ENCODE assay signal across 8 cellular contexts in the genomic region with DNA sequence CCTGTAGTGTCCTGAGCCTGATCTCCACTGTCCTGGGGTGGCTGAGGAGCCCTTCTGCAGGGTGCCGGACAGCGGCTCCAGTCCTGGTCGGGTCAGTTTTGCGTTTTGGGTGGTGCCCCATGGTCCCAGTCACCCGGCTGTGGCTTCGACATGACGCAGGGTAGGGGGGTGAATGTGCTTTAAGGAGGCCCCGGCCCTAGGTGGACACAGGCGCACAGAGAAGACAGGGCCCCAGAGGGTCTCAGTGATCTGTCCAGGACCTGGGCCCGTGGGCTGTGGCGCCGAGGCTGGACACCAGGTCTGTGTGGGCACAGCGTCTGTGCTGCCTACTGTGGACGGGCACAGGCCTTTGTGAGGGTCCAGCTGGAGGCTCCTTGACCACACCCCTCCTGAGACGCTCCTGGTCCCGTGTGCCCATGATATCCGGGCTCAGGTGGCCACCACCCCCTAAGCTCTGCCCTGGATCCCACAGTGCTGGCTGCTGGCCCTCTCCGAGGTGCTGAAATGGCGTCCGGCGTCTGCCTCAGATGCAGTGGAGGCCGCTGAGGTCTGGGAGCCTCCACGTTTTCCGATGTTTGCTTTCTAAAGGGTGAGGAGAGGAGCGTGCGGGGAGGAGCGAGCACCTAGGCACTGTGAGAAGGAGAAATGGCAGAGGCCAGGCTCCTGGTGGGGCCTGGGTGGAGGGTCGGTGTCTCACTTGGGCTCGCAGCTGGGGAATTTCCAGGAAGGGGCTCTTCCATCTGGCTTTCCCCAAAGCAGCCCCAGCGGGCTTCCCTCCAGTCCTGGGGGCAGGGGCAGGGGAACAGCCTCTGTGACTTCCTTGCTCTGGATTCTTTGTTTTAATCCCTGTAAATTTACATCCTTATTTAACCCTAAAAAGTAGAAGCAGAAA. TPM values are rescaled to one million over a fixed set of nuclear protein-coding genes. Genes with fewer than 3 reads are reported as not detected.
DNase-seq lines count a peak whose midpoint lies in the region; ATAC-seq and TF ChIP-seq lines count a peak whose summit lies in the region.

No MANE protein-coding gene starts in this region.

- no peak overlapping the region for H3K4me3 ChIP-seq in AG10803 (ENCODE audit: low read length)

- no peak overlapping the region for H3K4me3 Mint-ChIP-seq in activated naive CD8-positive, alpha-beta T cell treated with anti-CD3 and anti-CD28 coated beads for 36 hours

- peaks cover 15% of the 10 kb centered on the region for H3K4me1 Mint-ChIP-seq in activated naive CD8-positive, alpha-beta T cell treated with anti-CD3 and anti-CD28 coated beads for 36 hours

- TF ChIP-seq CTCF in AG10803 (conservative IDR thresholded peaks at IDR 0.05; ENCODE audit: low read length): no peak

- intact Hi-C loops in left colon (cut with DNase I, micrococcal nuclease): no loop called here

- H3K27ac Mint-ChIP-seq in activated naive CD8-positive, alpha-beta T cell treated with anti-CD3 and anti-CD28 coated beads for 36 hours: no peak overlapping the region

- H3K27me3 Mint-ChIP-seq in activated naive CD8-positive, alpha-beta T cell treated with anti-CD3 and anti-CD28 coated beads for 36 hours: peaks cover 9% of the 10 kb centered on the region

- DNase-seq in AG10803 (ENCODE audit: low read depth) (peak; percentile 16), Kasumi-1 (lab: John Stamatoyannopoulos, UW) (peak; percentile 9 to 47), left colon (peak in 1 of 2 donors; percentile 47), NCI-H1092 treated with DMSO at 0.1 percent for 48 hours (lab: John Stamatoyannopoulos, UW) (no peak)
- DNase-seq in activated naive CD8-positive, alpha-beta T cell treated with anti-CD3 and anti-CD28 coated beads for 36 hours: peak; percentile 42
- no peak for DNase-seq in effector CD8-positive, alpha-beta T cell (lab: John Stamatoyannopoulos, UW)

- peak; percentile 65 for ATAC-seq in left colon
- no peak for ATAC-seq in GM21576 (IDR thresholded peaks at IDR 0.05; ENCODE audit: unreplicated experiment)
- no peak for ATAC-seq in GM21367 (IDR thresholded peaks at IDR 0.05; ENCODE audit: unreplicated experiment)

- no peaks in the 10 kb centered on the region for H3K9me3 Mint-ChIP-seq in activated naive CD8-positive, alpha-beta T cell treated with anti-CD3 and anti-CD28 coated beads for 36 hours

- H3K36me3 Mint-ChIP-seq in activated naive CD8-positive, alpha-beta T cell treated with anti-CD3 and anti-CD28 coated beads for 36 hours: no peaks in the 10 kb centered on the region

RNA-seq across cellular contexts. Expression of a gene that starts 56.1 kb away (rescaled TPM):
- total RNA-seq in activated naive CD8-positive, alpha-beta T cell treated with anti-CD3 and anti-CD28 coated beads for 36 hours: 10 to 100 TPM; 32.1 to 38.4 TPM
- 10 to 100 TPM; 55.6 to 62.9 TPM for total RNA-seq in left colon

Comparison
In these comparisons a context has a peak if more than half of its experiments do, and no peak if none do; other contexts are left out.
1. DNase-seq: peak in AG10803 (single experiment), Kasumi-1 (2 of 2) and activated naive CD8-positive, alpha-beta T cell treated with anti-CD3 and anti-CD28 coated beads for 36 hours (single experiment); none in effector CD8-positive, alpha-beta T cell (single experiment) and NCI-H1092 treated with DMSO at 0.1 percent for 48 hours (single experiment).